Comparison of ENCODE assay signal across 24 cellular contexts in genomic region chr1:65480684-65481405, GRCh38.
"Had no signal": no experiment of that assay in that cellular context is flagged by ENCODE, and none has a peak within 500 bp of the region (broad histone marks: within the 10 kb centered on the region; RNA-seq: fewer than 3 reads in every experiment).

No MANE protein-coding gene starts in this region.

- H3K4me1 Mint-ChIP-seq: activated CD4-positive, alpha-beta T cell treated with anti-CD3 and anti-CD28 coated beads, Interleukin-2, amount 10 ng/mL, durations not matched to agents 24 days and 14 days; activated naive CD8-positive, alpha-beta T cell treated with anti-CD3 and anti-CD28 coated beads for 36 hours had no signal

- ATAC-seq: activated T-cell treated with anti-CD3 and anti-CD28 coated beads, Interleukin-2, amount 50 U/mL, for 72 hours; body of pancreas; gastrocnemius medialis; left ventricle myocardium superior; mucosa of descending colon; natural killer cell treated with Interleukin-12 subunit alpha and Interleukin-12 subunit beta and Interleukin-15 and Interleukin-18, amount 100 ng/mL, for 72 hours had no signal

- H3K27ac Mint-ChIP-seq: activated CD4-positive, alpha-beta T cell treated with anti-CD3 and anti-CD28 coated beads, Interleukin-2, amount 10 ng/mL, durations not matched to agents 24 days and 14 days; activated naive CD8-positive, alpha-beta T cell treated with anti-CD3 and anti-CD28 coated beads for 36 hours; activated T-cell treated with anti-CD3 and anti-CD28 coated beads, Interleukin-2, amount 50 U/mL, for 72 hours; natural killer cell treated with Interleukin-12 subunit alpha and Interleukin-12 subunit beta and Interleukin-15 and Interleukin-18, amount 100 ng/mL, for 72 hours; T-helper 2 cell treated with Interferon-gamma antibody and Interleukin-4, amounts not matched to agents 5 μg/mL and 100 μg/mL, for 36 hours had no signal

- H3K36me3 Mint-ChIP-seq: activated naive CD8-positive, alpha-beta T cell treated with anti-CD3 and anti-CD28 coated beads for 36 hours; natural killer cell treated with Interleukin-12 subunit alpha and Interleukin-12 subunit beta and Interleukin-15 and Interleukin-18, amount 100 ng/mL, for 72 hours had no signal

- DNase-seq: activated CD4-positive, alpha-beta T cell treated with anti-CD3 and anti-CD28 coated beads, Interleukin-2, amount 10 ng/mL, durations not matched to agents 24 days and 14 days; activated CD4-positive, CD25-positive, alpha-beta regulatory T cell treated with anti-CD3 and anti-CD28 coated beads, Interleukin-2, amount 50 U/mL, for 72 hours; activated effector memory CD4-positive, alpha-beta T cell treated with Interleukin-2 at 50 U/mL for 16 hours; activated naive CD4-positive, alpha-beta T cell treated with Interleukin-2 at 50 U/mL for 16 hours; activated naive CD8-positive, alpha-beta T cell treated with anti-CD3 and anti-CD28 coated beads for 36 hours; activated T-cell treated with anti-CD3 and anti-CD28 coated beads for 4 hours; activated T-cell treated with anti-CD3 and anti-CD28 coated beads, Interleukin-2, amount 50 U/mL, for 72 hours; adrenal gland; aorta; body of pancreas; dermis blood vessel endothelial cell; effector CD4-positive, alpha-beta T cell; gastrocnemius medialis; glutamatergic neuron; left ventricle myocardium superior; mucosa of descending colon; stimulated activated CD4-positive, alpha-beta T cell treated with anti-CD3 and anti-CD28 coated beads, Interleukin-15, amount 100 ng/mL, for 24 hours; stimulated activated naive CD4-positive, alpha-beta T cell treated with Interleukin-2 at 50 U/mL for 16 hours; T-helper 1 cell; trophoblast cell had no signal

- H3K9me3 Mint-ChIP-seq: activated CD4-positive, alpha-beta T cell treated with anti-CD3 and anti-CD28 coated beads, Interleukin-2, amount 10 ng/mL, durations not matched to agents 24 days and 14 days; activated naive CD8-positive, alpha-beta T cell treated with anti-CD3 and anti-CD28 coated beads for 36 hours; activated T-cell treated with anti-CD3 and anti-CD28 coated beads, Interleukin-2, amount 50 U/mL, for 72 hours; natural killer cell treated with Interleukin-12 subunit alpha and Interleukin-12 subunit beta and Interleukin-15 and Interleukin-18, amount 100 ng/mL, for 72 hours; T-helper 2 cell treated with Interferon-gamma antibody and Interleukin-4, amounts not matched to agents 5 μg/mL and 100 μg/mL, for 36 hours had no signal

- H3K27me3 Mint-ChIP-seq: activated naive CD8-positive, alpha-beta T cell treated with anti-CD3 and anti-CD28 coated beads for 36 hours; natural killer cell treated with Interleukin-12 subunit alpha and Interleukin-12 subunit beta and Interleukin-15 and Interleukin-18, amount 100 ng/mL, for 72 hours had no signal

- H3K4me3 Mint-ChIP-seq: activated CD4-positive, alpha-beta T cell treated with anti-CD3 and anti-CD28 coated beads, Interleukin-2, amount 10 ng/mL, durations not matched to agents 24 days and 14 days; activated naive CD8-positive, alpha-beta T cell treated with anti-CD3 and anti-CD28 coated beads for 36 hours; activated T-cell treated with anti-CD3 and anti-CD28 coated beads, Interleukin-2, amount 50 U/mL, for 72 hours; natural killer cell treated with Interleukin-12 subunit alpha and Interleukin-12 subunit beta and Interleukin-15 and Interleukin-18, amount 100 ng/mL, for 72 hours; T-helper 2 cell treated with Interferon-gamma antibody and Interleukin-4, amounts not matched to agents 5 μg/mL and 100 μg/mL, for 36 hours had no signal

- H3K4me3 ChIP-seq: adrenal gland, body of pancreas, gastrocnemius medialis, mucosa of descending colon, right atrium auricular region, thoracic aorta had no signal
